In the genomic region with DNA sequence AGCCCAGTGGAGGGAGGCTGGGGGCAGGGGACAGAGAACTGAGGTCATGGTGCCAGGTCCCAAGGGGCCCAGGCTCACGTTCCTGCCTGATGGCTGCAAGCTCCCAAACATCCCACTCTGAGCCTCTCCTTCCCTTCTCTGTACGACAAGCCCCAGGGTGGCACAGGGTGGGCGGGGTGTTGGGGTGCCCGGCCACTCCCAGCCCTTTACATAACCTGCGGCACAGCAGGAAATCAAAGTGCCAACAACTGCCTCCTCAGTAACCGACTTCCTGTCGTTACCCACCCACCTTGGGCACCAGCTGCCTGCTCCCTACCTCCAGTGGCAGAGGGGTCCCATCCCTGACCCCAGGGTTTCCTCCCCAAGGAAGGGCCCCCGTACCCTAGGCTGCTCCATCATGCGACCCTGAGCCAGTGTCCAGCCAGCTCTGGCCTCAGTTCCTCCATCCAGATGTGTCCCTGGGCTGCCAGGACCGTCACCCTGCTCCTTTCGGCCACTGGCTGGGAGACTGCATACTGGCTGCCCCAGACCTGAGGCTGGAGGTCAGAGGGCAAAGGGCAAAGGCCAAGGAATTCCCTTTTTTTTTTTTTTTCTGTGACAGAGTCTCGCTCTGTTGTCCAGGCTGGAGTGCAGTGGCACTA, we compare ENCODE assay signal across 8 cellular contexts. TPM values are rescaled to one million over a fixed set of nuclear protein-coding genes. Genes with fewer than 3 reads are reported as not detected.
DNase-seq lines count a peak whose midpoint lies in the region; ATAC-seq, FAIRE-seq and TF ChIP-seq lines count a peak whose summit lies in the region.

No MANE protein-coding gene starts in this region.

- H3K79me2 ChIP-seq in PC-9 (ENCODE audit: low read depth): no peaks in the 10 kb centered on the region
- no peaks in the 10 kb centered on the region for H3K79me2 ChIP-seq in keratinocyte (ENCODE audit: control insufficient read depth, insufficient read depth, low read length)

- ATAC-seq in stimulated activated naive CD8-positive, alpha-beta T cell treated with anti-CD3 and anti-CD28 coated beads, Interleukin-15, amount 100 ng/mL, for 72 hours: peak; percentile 86
- ATAC-seq in GM21825 (IDR thresholded peaks at IDR 0.05; ENCODE audit: unreplicated experiment): no peak
- no peak for ATAC-seq in GM18502 (IDR thresholded peaks at IDR 0.05; ENCODE audit: poor library complexity, unreplicated experiment)

- H3K9me1 ChIP-seq in keratinocyte (ENCODE audit: control insufficient read depth, extremely low read depth, insufficient read depth, low read length): no peaks in the 10 kb centered on the region

- H3K9me2 ChIP-seq in PC-9 (ENCODE audit: insufficient read depth): no peaks in the 10 kb centered on the region

- H3K27ac Mint-ChIP-seq in stimulated activated naive CD8-positive, alpha-beta T cell treated with anti-CD3 and anti-CD28 coated beads, Interleukin-15, amount 100 ng/mL, for 72 hours: peak overlapping the region; percentile 88 to 97
- no peak overlapping the region for H3K27ac Mint-ChIP-seq in chondrocyte (ENCODE audit: unreplicated experiment)

- intact Hi-C loops in PC-9 (cut with micrococcal nuclease; ENCODE audit: unreplicated experiment): no loop called here

- no peaks in the 10 kb centered on the region for H3K9me3 Mint-ChIP-seq in stimulated activated naive CD8-positive, alpha-beta T cell treated with anti-CD3 and anti-CD28 coated beads, Interleukin-15, amount 100 ng/mL, for 72 hours
- no peaks in the 10 kb centered on the region for H3K9me3 Mint-ChIP-seq in chondrocyte (ENCODE audit: low read depth)

- H3K36me3 ChIP-seq in PC-9 (ENCODE audit: low read depth): no peaks in the 10 kb centered on the region
- H3K36me3 ChIP-seq in keratinocyte (ENCODE audit: control insufficient read depth in 2 of 2, extremely low read depth in 1 of 2, insufficient read depth in 2 of 2, low read length in 2 of 2): no peaks in the 10 kb centered on the region

- peaks cover 8% of the 10 kb centered on the region for H3K4me1 Mint-ChIP-seq in stimulated activated naive CD8-positive, alpha-beta T cell treated with anti-CD3 and anti-CD28 coated beads, Interleukin-15, amount 100 ng/mL, for 72 hours
- peaks cover 48% of the 10 kb centered on the region for H3K4me1 Mint-ChIP-seq in chondrocyte (ENCODE audit: low read depth)

- H3K27me3 ChIP-seq in PC-9 (ENCODE audit: insufficient read depth, low read depth) (no peaks in the 10 kb centered on the region), keratinocyte (ENCODE audit: control insufficient read depth, extremely low read depth, insufficient read depth, low read length) (peaks cover 10% of the 10 kb centered on the region)

- H3K4me3 ChIP-seq in PC-9 (no peak overlapping the region), keratinocyte (ENCODE audit: control insufficient read depth in 2 of 3, extremely low read depth in 1 of 3, insufficient read depth in 2 of 3, low read depth in 1 of 3, low read length in 3 of 3) (no peak overlapping the region)

- H4K20me1 ChIP-seq in PC-9 (ENCODE audit: insufficient read depth): no peaks in the 10 kb centered on the region
- H4K20me1 ChIP-seq in keratinocyte (ENCODE audit: control insufficient read depth, extremely low read depth, insufficient read depth, low read length): no peaks in the 10 kb centered on the region

- H3F3A ChIP-seq in PC-9 (ENCODE audit: insufficient read depth, low read depth): peaks cover 12% of the 10 kb centered on the region; the same call in 1 of the 2 replicates

- no TSS peak for BruUV-seq in PC-9 (replicated peaks; lab: Mats Ljungman, UMichigan)

- CTCF ChIA-PET in PC-9 (lab: Charles Lee): interaction anchor here (0.7 kb wide), 1 partner anchor 9 kb away, joined by 3 read pairs; no protein-coding TSS in a partner anchor

- POLR2A ChIA-PET in PC-9 (lab: Charles Lee; ENCODE audit: unreplicated experiment): interaction anchor here (0.7 kb wide), 1 partner anchor 1825 kb away, joined by 3 read pairs; no protein-coding TSS in a partner anchor

- no peak for FAIRE-seq in keratinocyte (lab: Jason Lieb, UNC)

- no peaks in the 10 kb centered on the region for H3K27me3 Mint-ChIP-seq in stimulated activated naive CD8-positive, alpha-beta T cell treated with anti-CD3 and anti-CD28 coated beads, Interleukin-15, amount 100 ng/mL, for 72 hours
- no peaks in the 10 kb centered on the region for H3K27me3 Mint-ChIP-seq in chondrocyte (ENCODE audit: low read depth)

- dilution Hi-C loops in keratinocyte (cut with MboI; ENCODE audit: extremely low pct_ligation_motif_present, low sequenced_read_pairs): no loop called here

- H3K36me3 Mint-ChIP-seq in chondrocyte (ENCODE audit: low read depth): no peaks in the 10 kb centered on the region

- H3K4me2 ChIP-seq in PC-9 (0 out of 2 replicates have a peak overlapping the region, but pooled peaks have one; percentile 23), keratinocyte (ENCODE audit: control insufficient read depth, extremely low read depth, insufficient read depth, low read depth, low read length) (no peak overlapping the region)

- H3K4me3 Mint-ChIP-seq in stimulated activated naive CD8-positive, alpha-beta T cell treated with anti-CD3 and anti-CD28 coated beads, Interleukin-15, amount 100 ng/mL, for 72 hours: peak overlapping the region; percentile 49 to 72
- no peak overlapping the region for H3K4me3 Mint-ChIP-seq in chondrocyte (ENCODE audit: unreplicated experiment)

- H3K4me1 ChIP-seq in PC-9 (replicated peaks; ENCODE audit: insufficient read depth) (peaks cover 32% of the 10 kb centered on the region), keratinocyte (ENCODE audit: control insufficient read depth, extremely low read depth, insufficient read depth, low read length) (peaks cover 11% of the 10 kb centered on the region)

- H2AFZ ChIP-seq in PC-9: no peak overlapping the region
- peak overlapping the region; percentile 72 for H2AFZ ChIP-seq in keratinocyte (ENCODE audit: control insufficient read depth, low read length)

- no peak overlapping the region for H3K27ac ChIP-seq in PC-9
- no peak overlapping the region for H3K27ac ChIP-seq in keratinocyte (ENCODE audit: control insufficient read depth, insufficient read depth, low read length)

- DNase-seq in PC-9 (peak in 1 of 2 experiments; percentile 26), keratinocyte (ENCODE audit: low read depth, low spot score) (no peak), chondrocyte (ENCODE audit: low spot score) (no peak), kidney glomerular epithelial cell (lab: John Stamatoyannopoulos, UW) (no peak)
- DNase-seq in activated T-cell treated with anti-CD3 and anti-CD28 coated beads, Interleukin-2, amount 50 U/mL, for 48 hours: peak; percentile 44 to 49
- peak in 1 of 2 donors; percentile 39 for DNase-seq in stimulated activated naive CD8-positive, alpha-beta T cell treated with anti-CD3 and anti-CD28 coated beads, Interleukin-15, amount 100 ng/mL, for 72 hours

- no peak overlapping the region for H3K9ac ChIP-seq in keratinocyte (ENCODE audit: control insufficient read depth, extremely low read depth, insufficient read depth, low read length)

- no peaks in the 10 kb centered on the region for H3K9me3 ChIP-seq in PC-9 (ENCODE audit: insufficient read depth, low read depth)
- H3K9me3 ChIP-seq in keratinocyte (ENCODE audit: control insufficient read depth, low read depth, low read length): no peaks in the 10 kb centered on the region

- TF ChIP-seq CTCF in PC-9 (conservative IDR thresholded peaks at IDR 0.05) (no peak), keratinocyte (optimal IDR thresholded peaks at IDR 0.05 in 1 of 3, IDR thresholded peaks at IDR 0.05 in 1 of 3, conservative IDR thresholded peaks at IDR 0.05 in 1 of 3; ENCODE audit: extremely low read depth in 1 of 3, insufficient read depth in 2 of 3, low read length in 3 of 3) (no peak), chondrocyte (IDR thresholded peaks at IDR 0.05) (no peak)

RNA-seq across cellular contexts. Expression of a gene that starts 27.7 kb away (rescaled TPM):
- total RNA-seq in PC-9 (2021): 71.1 and 75.6 TPM in 2 replicates
- 1.8 to 7.6 TPM (median 2.4 TPM) in 3 replicates for polyA plus RNA-seq in keratinocyte
- polyA plus RNA-seq in keratinocyte (2011; ENCODE audit: low read depth): 31.7 TPM
- 3.3 and 8.9 TPM in 2 replicates for polyA plus RNA-seq in keratinocyte (2011; cell fraction: cytosol; rRNA removed)
- polyA plus RNA-seq in keratinocyte (2011; cell fraction: nucleus; rRNA removed): 15.0 and 19.2 TPM in 2 replicates
- polyA plus RNA-seq in keratinocyte (2012; ENCODE audit: low replicate concordance): 26.2 and 57.7 TPM in 2 replicates
- 6.3 to 75.9 TPM (median 7.7 TPM) in 3 replicates for polyA minus RNA-seq in keratinocyte
- 18.4 TPM for polyA minus RNA-seq in keratinocyte (2011; cell fraction: cytosol; rRNA and poly(A)+ RNA removed)
- polyA minus RNA-seq in keratinocyte (2011; cell fraction: nucleus; rRNA and poly(A)+ RNA removed): 10.4 and 17.4 TPM in 2 replicates
- 81.5 to 85.5 TPM (median 83.4 TPM) in 3 replicates for total RNA-seq in chondrocyte

Comparison
In these comparisons a context has a peak if more than half of its experiments do, and no peak if none do; other contexts are left out.
1. DNase-seq: peak in activated T-cell treated with anti-CD3 and anti-CD28 coated beads, Interleukin-2, amount 50 U/mL, for 48 hours (2 of 2); none in keratinocyte (single experiment), chondrocyte (single experiment) and kidney glomerular epithelial cell (single experiment).